8 cellular contexts compared by ENCODE assay signal in the genomic region with DNA sequence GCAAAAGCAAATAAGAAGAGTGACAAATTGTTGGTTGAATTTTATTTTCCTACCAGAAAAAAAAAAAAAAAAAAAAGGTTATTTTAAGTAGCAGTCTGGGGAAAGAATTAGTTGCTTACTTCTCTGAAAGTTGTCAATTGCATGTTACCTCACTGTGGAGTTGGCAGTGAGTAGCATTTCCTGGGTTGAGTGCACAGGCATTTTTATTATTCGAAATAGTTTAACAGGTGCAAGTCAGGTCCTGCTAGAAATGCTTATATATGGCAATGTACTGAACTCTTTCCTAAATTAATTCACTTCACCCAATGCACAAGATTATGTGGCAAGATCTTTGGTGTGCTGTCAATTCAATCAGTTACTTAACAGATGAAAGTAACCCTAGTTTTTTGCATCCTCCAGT.
"Had no signal": no experiment of that assay in that cellular context is flagged by ENCODE, and none has a peak within 500 bp of the region (broad histone marks: within the 10 kb centered on the region; RNA-seq: fewer than 3 reads in every experiment).

No MANE protein-coding gene starts in this region.

- H2AFZ ChIP-seq: GM23248 had no signal

- H3K9ac ChIP-seq: GM23248 had no signal

- DNase-seq: GM23248, GOT3, H7, HFFc6 had no signal

- FAIRE-seq: HepG2 had no signal

- H3K4me3 ChIP-seq: GM23248, HAP-1 had no signal

- H3K27ac ChIP-seq: GM23248, HL-60 had no signal

- ATAC-seq: HCT116, HepG2 had no signal

- H3K9me3 ChIP-seq: HAP-1 had no signal

- H3K36me3 ChIP-seq: HAP-1 had no signal
